Comparison of ENCODE assay signal across 17 cellular contexts in genomic region chrX:108270280-108270679, GRCh38.
DNase-seq lines count a peak whose midpoint lies in the region; ATAC-seq and TF ChIP-seq lines count a peak whose summit lies in the region.
"Had no signal": no experiment of that assay in that cellular context is flagged by ENCODE, and none has a peak within 500 bp of the region (broad histone marks: within the 10 kb centered on the region; RNA-seq: fewer than 3 reads in every experiment).

No MANE protein-coding gene starts in this region.

- peaks cover 0 to 7% (median 0%) of the 10 kb centered on the region in 5 experiments for H3K9me3 Mint-ChIP-seq in brain
- H3K9me3 Mint-ChIP-seq: activated naive CD4-positive, alpha-beta T cell treated with anti-CD3 and anti-CD28 coated beads, Interleukin-2, amount 50 U/mL, for 24 hours had no signal

- H3K27me3 Mint-ChIP-seq in brain = peaks cover 2% of the 10 kb centered on the region

- intact Hi-C loops in tibial artery (cut with DNase I; ENCODE audit: low total_unique reads) = no loop called here

- no peaks in the 10 kb centered on the region for H3K36me3 Mint-ChIP-seq in brain
- H3K36me3 Mint-ChIP-seq: activated CD8-positive, alpha-beta memory T cell treated with anti-CD3 and anti-CD28 coated beads, Interleukin-2, amount 10 ng/mL, durations not matched to agents 7 days and 5 days; activated naive CD4-positive, alpha-beta T cell treated with anti-CD3 and anti-CD28 coated beads, Interleukin-2, amount 50 U/mL, for 24 hours; stimulated activated naive B cell treated with anti-CD40 and anti-IgM and Interleukin-4, amounts not matched to agents 10 μg/mL and 1 μg/mL and 100 μg/mL, for 72 hours; WTC11 had no signal

- DNase-seq in Daoy (ENCODE audit: low read depth) (peak; percentile 6), NCI-H2029 (lab: John Stamatoyannopoulos, UW) (peak; percentile 15), tibial artery (no peak)
- DNase-seq in stimulated activated CD4-positive, alpha-beta T cell treated with anti-CD3 and anti-CD28 coated beads, Interleukin-2, amount 100 ng/mL, for 48 hours = no peak
- no peak for DNase-seq in activated T-cell treated with anti-CD3 and anti-CD28 coated beads, Interleukin-2, amount 50 U/mL, for 48 hours
- DNase-seq: activated CD8-positive, alpha-beta memory T cell treated with anti-CD3 and anti-CD28 coated beads, Interleukin-2, amount 10 ng/mL, durations not matched to agents 7 days and 5 days; BE2C; NCI-H2081 treated with DMSO at 0.1 percent for 48 hours; PC-3; stimulated activated naive B cell treated with anti-CD40 and anti-IgM and Interleukin-4, amounts not matched to agents 10 μg/mL and 1 μg/mL and 100 μg/mL, for 72 hours; SW 1271 had no signal

- H3K4me1 Mint-ChIP-seq in brain = peaks cover 31% of the 10 kb centered on the region
- H3K4me1 Mint-ChIP-seq: activated naive CD4-positive, alpha-beta T cell treated with anti-CD3 and anti-CD28 coated beads, Interleukin-2, amount 50 U/mL, for 24 hours; stimulated activated naive B cell treated with anti-CD40 and anti-IgM and Interleukin-4, amounts not matched to agents 10 μg/mL and 1 μg/mL and 100 μg/mL, for 72 hours had no signal

- H3K36me3 ChIP-seq in muscle layer of duodenum (ENCODE audit: control insufficient read depth in 1 of 2, insufficient read depth in 2 of 2, low read length in 2 of 2) (no peaks in the 10 kb centered on the region), tibial artery (no peaks in the 10 kb centered on the region)
- H3K36me3 ChIP-seq: BE2C had no signal

- peak overlapping the region; percentile 49 for H3K27ac ChIP-seq in muscle layer of duodenum (ENCODE audit: low read length)
- H3K27ac ChIP-seq in tibial artery = no peak overlapping the region

- H3K4me3 ChIP-seq in muscle layer of duodenum (ENCODE audit: low read depth in 1 of 2, low read length in 2 of 2) = no peak overlapping the region
- no peak overlapping the region for H3K4me3 ChIP-seq in tibial artery

- ATAC-seq in HG03342 (IDR thresholded peaks at IDR 0.05; ENCODE audit: unreplicated experiment) = no peak
- ATAC-seq: activated CD8-positive, alpha-beta memory T cell treated with anti-CD3 and anti-CD28 coated beads, Interleukin-2, amount 10 ng/mL, durations not matched to agents 7 days and 5 days; stimulated activated naive B cell treated with anti-CD40 and anti-IgM and Interleukin-4, amounts not matched to agents 10 μg/mL and 1 μg/mL and 100 μg/mL, for 72 hours; WTC11 had no signal

- no peak for TF ChIP-seq CTCF in brain (conservative IDR thresholded peaks at IDR 0.05)
- TF ChIP-seq CTCF in tibial artery (IDR thresholded peaks at IDR 0.05) = no peak

- peak overlapping the region in 4 of 5 experiments; percentile 36 to 75 (median 40) for H3K27ac Mint-ChIP-seq in brain
- H3K27ac Mint-ChIP-seq: activated CD8-positive, alpha-beta memory T cell treated with anti-CD3 and anti-CD28 coated beads, Interleukin-2, amount 10 ng/mL, durations not matched to agents 7 days and 5 days; activated naive CD4-positive, alpha-beta T cell treated with anti-CD3 and anti-CD28 coated beads, Interleukin-2, amount 50 U/mL, for 24 hours; stimulated activated naive B cell treated with anti-CD40 and anti-IgM and Interleukin-4, amounts not matched to agents 10 μg/mL and 1 μg/mL and 100 μg/mL, for 72 hours; WTC11 had no signal

- peaks cover 0 to 3% of the 10 kb centered on the region in 2 donors for H3K4me1 ChIP-seq in muscle layer of duodenum (ENCODE audit: control insufficient read depth in 1 of 2, insufficient read depth in 2 of 2, low read length in 2 of 2)
- peaks cover 0 to 4% (median 0%) of the 10 kb centered on the region in 4 donors for H3K4me1 ChIP-seq in tibial artery
- H3K4me1 ChIP-seq: BE2C had no signal

- H3K4me3 Mint-ChIP-seq in brain = no peak overlapping the region
- H3K4me3 Mint-ChIP-seq: activated CD8-positive, alpha-beta memory T cell treated with anti-CD3 and anti-CD28 coated beads, Interleukin-2, amount 10 ng/mL, durations not matched to agents 7 days and 5 days; activated naive CD4-positive, alpha-beta T cell treated with anti-CD3 and anti-CD28 coated beads, Interleukin-2, amount 50 U/mL, for 24 hours; central memory CD8-positive, alpha-beta T cell; stimulated activated naive B cell treated with anti-CD40 and anti-IgM and Interleukin-4, amounts not matched to agents 10 μg/mL and 1 μg/mL and 100 μg/mL, for 72 hours; WTC11 had no signal

- no peaks in the 10 kb centered on the region for H3K9me3 ChIP-seq in muscle layer of duodenum (ENCODE audit: control insufficient read depth in 1 of 2, low read length in 2 of 2)
- H3K9me3 ChIP-seq in tibial artery = no peaks in the 10 kb centered on the region
- H3K9me3 ChIP-seq: BE2C had no signal

- H3K27me3 ChIP-seq in muscle layer of duodenum (ENCODE audit: low read depth, low read length) = no peaks in the 10 kb centered on the region
- H3K27me3 ChIP-seq in tibial artery = no peaks in the 10 kb centered on the region
- H3K27me3 ChIP-seq: BE2C had no signal

Comparison
In these comparisons a context has a peak if more than half of its experiments do, and no peak if none do; other contexts are left out.
1. DNase-seq: peak in Daoy (single experiment) and NCI-H2029 (single experiment); none in tibial artery (0 of 2), stimulated activated CD4-positive, alpha-beta T cell treated with anti-CD3 and anti-CD28 coated beads, Interleukin-2, amount 100 ng/mL, for 48 hours (0 of 2) and activated T-cell treated with anti-CD3 and anti-CD28 coated beads, Interleukin-2, amount 50 U/mL, for 48 hours (0 of 2).